ENCODE assay signal across 1 cellular context in genomic region chr17:1627987-1628855, GRCh38.
A peak's percentile ranks its signal among the peaks of the same experiment; 100 is the strongest.
TF ChIP-seq lines count a peak whose summit lies in the region.

Gene SLC43A2 (minus strand): TSS chr17:1628834. CDS start chr17:1627874, 960 bp downstream.

TF ChIP-seq in PFSK-1, 5 proteins besides CTCF, POLR2A, EP300 and RAD21 (continued from another document):
- TF ChIP-seq FOXP2 (optimal IDR thresholded peaks at IDR 0.05; ENCODE audit: borderline replicate concordance, extremely low read depth, extremely low read length, insufficient read depth), result peak; percentile 55
